9 cellular contexts compared by ENCODE assay signal in the genomic region with DNA sequence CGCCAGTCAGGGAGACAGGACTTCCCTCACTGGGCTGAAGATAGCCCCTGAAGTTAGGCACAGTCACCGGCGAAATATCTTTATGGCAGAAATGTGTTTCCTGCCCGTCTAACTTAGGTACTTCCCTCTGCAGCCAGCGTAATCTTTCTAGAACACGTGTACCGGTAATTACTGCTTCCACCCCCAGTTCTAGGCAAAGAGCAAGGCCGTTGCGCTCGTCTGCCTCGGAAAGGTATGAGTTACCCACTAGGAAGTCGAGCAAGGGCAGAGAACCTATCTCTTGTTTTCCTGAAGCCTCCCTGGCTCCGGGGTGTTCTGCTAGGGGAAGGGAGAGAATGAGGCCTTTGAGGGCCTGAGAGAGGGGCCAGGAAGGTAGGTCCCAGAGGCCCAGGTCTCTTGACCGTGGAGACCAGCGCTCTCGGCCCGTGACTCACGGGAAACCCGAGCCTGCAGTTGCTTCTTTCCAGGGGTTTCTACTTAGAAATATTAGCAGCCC.
DNase-seq lines count a peak whose midpoint lies in the region; ATAC-seq and TF ChIP-seq lines count a peak whose summit lies in the region.
"Had no signal": no experiment of that assay in that cellular context is flagged by ENCODE, and none has a peak within 500 bp of the region (broad histone marks: within the 10 kb centered on the region; RNA-seq: fewer than 3 reads in every experiment).

No MANE protein-coding gene starts in this region.

- no TSS peak for BruUV-seq in IMR-90 (replicated peaks; lab: Mats Ljungman, UMichigan)

- peaks cover 2% of the 10 kb centered on the region; the same call in 1 of the 2 replicates for H3K4me1 ChIP-seq in IMR-90 (ENCODE audit: control insufficient read depth, insufficient read depth, low read length)

- H3K9ac ChIP-seq in IMR-90 (ENCODE audit: low read depth, low read length): no peak overlapping the region

- 83% methylated on average over 2 of the region's 19 CpGs; no CpG with 5 or more reads in 1 of the 2 experiments for WGBS in IMR-90 (ENCODE audit: extremely low coverage in 2 of 2, insufficient read length in 1 of 2), 2 experiments

- peaks cover 3% of the 10 kb centered on the region for H3K9me1 ChIP-seq in IMR-90 (ENCODE audit: insufficient read depth, low read length)

- H3K56ac ChIP-seq in IMR-90 (ENCODE audit: extremely low read depth, insufficient read depth, low read length): no peak overlapping the region

- no peak overlapping the region for H3K4me2 ChIP-seq in IMR-90 (ENCODE audit: low read depth, low read length)

- no peak overlapping the region for H2BK5ac ChIP-seq in IMR-90 (ENCODE audit: low read depth, low read length, poor library complexity, severe bottlenecking)

- no peak for DNase-seq in IMR-90
- peak; percentile 91 to 99 for DNase-seq in dermis microvascular lymphatic vessel endothelial cell (ENCODE audit: low read depth in 2 of 2)
- DNase-seq in stimulated activated CD4-positive, alpha-beta T cell treated with anti-CD3 and anti-CD28 coated beads, Interleukin-1b, Interleukin-23, amount 100 ng/mL, for 48 hours: peak; percentile 47
- DNase-seq in central memory CD4-positive, alpha-beta T cell: no peak
- DNase-seq in midbrain (lab: John Stamatoyannopoulos, UW): no peak
- DNase-seq in NCI-H510A treated with DMSO at 0.1 percent for 48 hours (lab: John Stamatoyannopoulos, UW): no peak
- DNase-seq: NCI-H2107 had no signal

- H2AFZ ChIP-seq in IMR-90 (replicated peaks; ENCODE audit: low read length, poor library complexity): no peak overlapping the region

- H4K5ac ChIP-seq in IMR-90 (ENCODE audit: low read depth, low read length): no peak overlapping the region

- no peak overlapping the region for H3K23ac ChIP-seq in IMR-90 (ENCODE audit: low read depth, low read length)

- peaks cover 12% of the 10 kb centered on the region for H3K36me3 ChIP-seq in IMR-90 (ENCODE audit: control insufficient read depth, insufficient read depth, low read length)

- no peak overlapping the region for H2AK5ac ChIP-seq in IMR-90 (ENCODE audit: low read depth, low read length)

- no peak overlapping the region for H2BK120ac ChIP-seq in IMR-90 (ENCODE audit: low read depth, low read length)

- H3K4ac ChIP-seq in IMR-90 (ENCODE audit: low read depth, low read length): no peak overlapping the region

- H3K9me3 ChIP-seq in IMR-90 (ENCODE audit: control insufficient read depth, insufficient read depth, low read length): no peaks in the 10 kb centered on the region

- intact Hi-C loops in IMR-90 (cut with micrococcal nuclease): no loop called here

- H4K91ac ChIP-seq in IMR-90 (ENCODE audit: insufficient read depth, low read depth, low read length): no peak overlapping the region

- H3K18ac ChIP-seq in IMR-90 (ENCODE audit: low read depth, low read length): no peak overlapping the region

- H4K20me1 ChIP-seq in IMR-90 (ENCODE audit: insufficient read depth, low read length): 0 out of 2 replicates have a peak, but pooled peaks cover 3% of the 10 kb centered on the region

- dilution Hi-C loops in IMR-90 (cut with HindIII; ENCODE audit: low sequenced_read_pairs, unreplicated experiment): no loop called here

- peak; percentile 84 for ATAC-seq in GM19043 (IDR thresholded peaks at IDR 0.05; ENCODE audit: low read depth, unreplicated experiment)
- ATAC-seq in IMR-90 (ENCODE audit: low read depth): no peak
- no peak for ATAC-seq in GM21786 (IDR thresholded peaks at IDR 0.05; ENCODE audit: unreplicated experiment)

- H2AK9ac ChIP-seq in IMR-90 (replicated peaks; ENCODE audit: low read depth, low read length, poor library complexity): peak overlapping the region; percentile 24

- peaks cover 2 to 7% of the 10 kb centered on the region in 2 experiments; a peak in 3 of 4 replicates for H3K79me1 ChIP-seq in IMR-90 (ENCODE audit: low read depth in 1 of 2, low read length in 2 of 2)

- CTCF ChIA-PET in IMR-90 (lab: Yijun Ruan, JAX): interaction anchor here (0.8 kb wide), 1 partner anchor 24 kb away, joined by 3 read pairs; no protein-coding TSS in a partner anchor

- no peak overlapping the region for H3K4me3 ChIP-seq in IMR-90 (ENCODE audit: insufficient read depth, low read depth, low read length)

- H4K8ac ChIP-seq in IMR-90 (ENCODE audit: low read depth in 2 of 2, low read length in 2 of 2): no peak overlapping the region

- POLR2A ChIA-PET in IMR-90 (lab: Charles Lee; ENCODE audit: unreplicated experiment): no interaction called here

- in situ Hi-C loops in IMR-90 (cut with MboI; ENCODE audit: low sequenced_read_pairs): no loop called here

- TF ChIP-seq POLR2A in IMR-90 (IDR thresholded peaks at IDR 0.05; ENCODE audit: low read depth, low read length): no peak

- TF ChIP-seq RAD21 in IMR-90 (IDR thresholded peaks at IDR 0.05; ENCODE audit: low read length): no peak

- no peak overlapping the region for H3K27ac ChIP-seq in IMR-90 (ENCODE audit: insufficient read depth, low read length)

- H3K27me3 ChIP-seq in IMR-90 (ENCODE audit: control insufficient read depth, insufficient read depth, low read length): no peaks in the 10 kb centered on the region

- H2BK20ac ChIP-seq in IMR-90 (ENCODE audit: low read depth, low read length): no peak overlapping the region

- no peak for TF ChIP-seq CTCF in IMR-90 (conservative IDR thresholded peaks at IDR 0.05; ENCODE audit: low read depth, low read length)

- no peak overlapping the region for H2BK15ac ChIP-seq in IMR-90 (ENCODE audit: low read depth, low read length)

- H3K14ac ChIP-seq in IMR-90 (replicated peaks; ENCODE audit: low read depth, low read length): no peak overlapping the region

TF ChIP-seq in IMR-90, 13 proteins besides CTCF, POLR2A, EP300 and RAD21:
- TF ChIP-seq, protein P1, sequence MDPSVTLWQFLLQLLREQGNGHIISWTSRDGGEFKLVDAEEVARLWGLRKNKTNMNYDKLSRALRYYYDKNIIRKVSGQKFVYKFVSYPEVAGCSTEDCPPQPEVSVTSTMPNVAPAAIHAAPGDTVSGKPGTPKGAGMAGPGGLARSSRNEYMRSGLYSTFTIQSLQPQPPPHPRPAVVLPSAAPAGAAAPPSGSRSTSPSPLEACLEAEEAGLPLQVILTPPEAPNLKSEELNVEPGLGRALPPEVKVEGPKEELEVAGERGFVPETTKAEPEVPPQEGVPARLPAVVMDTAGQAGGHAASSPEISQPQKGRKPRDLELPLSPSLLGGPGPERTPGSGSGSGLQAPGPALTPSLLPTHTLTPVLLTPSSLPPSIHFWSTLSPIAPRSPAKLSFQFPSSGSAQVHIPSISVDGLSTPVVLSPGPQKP (IDR thresholded peaks at IDR 0.05; ENCODE audit: borderline replicate concordance, low read depth, low read length): no peak
- TF ChIP-seq SMC3 (IDR thresholded peaks at IDR 0.05; ENCODE audit: low read depth, low read length) (no peak), NFE2L2 (IDR thresholded peaks at IDR 0.05; ENCODE audit: low read depth, low read length) (no peak), MAZ (IDR thresholded peaks at IDR 0.05; ENCODE audit: borderline replicate concordance, low read depth, low read length) (no peak), MAFK (IDR thresholded peaks at IDR 0.05; ENCODE audit: low read depth, low read length) (no peak), BHLHE40 (IDR thresholded peaks at IDR 0.05; ENCODE audit: low read depth, low read length) (no peak), RFX5 (IDR thresholded peaks at IDR 0.05; ENCODE audit: low read depth, low read length) (no peak), CEBPB (IDR thresholded peaks at IDR 0.05; ENCODE audit: low read depth, low read length) (no peak), CHD1 (IDR thresholded peaks at IDR 0.05; ENCODE audit: low read depth, low read length) (no peak), MXI1 (IDR thresholded peaks at IDR 0.05; ENCODE audit: borderline replicate concordance, low read depth, low read length) (no peak), FOS (IDR thresholded peaks at IDR 0.05; ENCODE audit: low read depth, low read length) (no peak), RCOR1 (IDR thresholded peaks at IDR 0.05; ENCODE audit: insufficient replicate concordance, low read length) (no peak)
- TF ChIP-seq, protein P2, sequence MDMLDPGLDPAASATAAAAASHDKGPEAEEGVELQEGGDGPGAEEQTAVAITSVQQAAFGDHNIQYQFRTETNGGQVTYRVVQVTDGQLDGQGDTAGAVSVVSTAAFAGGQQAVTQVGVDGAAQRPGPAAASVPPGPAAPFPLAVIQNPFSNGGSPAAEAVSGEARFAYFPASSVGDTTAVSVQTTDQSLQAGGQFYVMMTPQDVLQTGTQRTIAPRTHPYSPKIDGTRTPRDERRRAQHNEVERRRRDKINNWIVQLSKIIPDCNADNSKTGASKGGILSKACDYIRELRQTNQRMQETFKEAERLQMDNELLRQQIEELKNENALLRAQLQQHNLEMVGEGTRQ (IDR thresholded peaks at IDR 0.05; ENCODE audit: low read depth, low read length): no peak

Comparison
In these comparisons a context has a peak if more than half of its experiments do, and no peak if none do; other contexts are left out.
1. DNase-seq: peak in dermis microvascular lymphatic vessel endothelial cell (2 of 2) and stimulated activated CD4-positive, alpha-beta T cell treated with anti-CD3 and anti-CD28 coated beads, Interleukin-1b, Interleukin-23, amount 100 ng/mL, for 48 hours (single experiment); none in IMR-90 (single experiment), central memory CD4-positive, alpha-beta T cell (single experiment), midbrain (single experiment) and NCI-H510A treated with DMSO at 0.1 percent for 48 hours (single experiment).